33 cellular contexts compared by ENCODE assay signal in the genomic region with DNA sequence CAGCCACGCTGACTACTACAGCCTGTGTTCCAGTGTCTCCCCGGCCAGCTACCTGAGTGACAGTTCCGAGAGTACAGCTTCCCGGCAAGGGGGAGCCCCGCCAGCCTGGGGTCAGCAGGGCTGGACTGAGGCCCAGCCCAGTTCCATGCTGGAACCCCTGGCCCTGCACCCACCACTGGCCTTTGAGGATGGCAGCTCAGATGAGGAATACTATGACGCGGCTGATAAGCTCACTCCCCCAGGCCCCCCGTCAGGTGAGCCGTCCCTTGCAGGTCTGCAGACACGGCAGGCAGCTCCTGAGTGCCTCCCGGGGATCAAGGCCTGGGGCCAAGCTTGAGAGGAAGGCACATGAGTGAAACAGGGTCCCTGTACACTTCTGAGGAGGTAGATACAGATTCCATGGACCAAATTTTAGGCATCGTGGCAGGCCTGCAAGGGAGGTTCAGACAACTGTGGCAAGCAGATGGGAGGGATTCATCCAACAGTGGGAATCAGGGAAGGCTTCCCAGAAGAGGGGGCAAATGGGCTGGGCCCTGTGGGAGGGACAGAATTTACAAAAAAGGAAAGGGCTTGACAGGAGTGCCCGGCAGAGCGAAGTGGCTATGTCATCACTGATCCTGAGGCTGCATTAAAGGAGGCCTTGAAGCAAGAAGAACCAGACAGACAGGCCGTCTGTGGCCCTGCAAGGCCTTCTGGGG.
"Had no signal": no experiment of that assay in that cellular context is flagged by ENCODE, and none has a peak within 500 bp of the region (broad histone marks: within the 10 kb centered on the region; RNA-seq: fewer than 3 reads in every experiment).

No MANE protein-coding gene starts in this region.

- H3K27me3 Mint-ChIP-seq: activated CD4-positive, alpha-beta memory T cell treated with anti-CD3 and anti-CD28 coated beads for 36 hours; activated naive CD4-positive, alpha-beta T cell treated with anti-CD3 and anti-CD28 coated beads, Interleukin-2, amount 50 U/mL, for 24 hours; activated naive CD8-positive, alpha-beta T cell treated with anti-CD3 and anti-CD28 coated beads for 36 hours; activated naive CD8-positive, alpha-beta T cell treated with anti-CD3 and anti-CD28 coated beads, Interleukin-2, amount 50 U/mL, for 24 hours had no signal

- H3K27ac Mint-ChIP-seq: activated CD4-positive, alpha-beta memory T cell treated with anti-CD3 and anti-CD28 coated beads for 36 hours; activated CD4-positive, alpha-beta T cell treated with anti-CD3 and anti-CD28 coated beads for 36 hours; activated CD4-positive, alpha-beta T cell treated with anti-CD3 and anti-CD28 coated beads, Interleukin-2, amount 10 ng/mL, durations not matched to agents 24 days and 14 days; activated CD8-positive, alpha-beta memory T cell treated with anti-CD3 and anti-CD28 coated beads, Interleukin-2, amount 10 ng/mL, durations not matched to agents 7 days and 5 days; activated CD8-positive, alpha-beta T cell treated with anti-CD3 and anti-CD28 coated beads, Interleukin-2, amount 10 ng/mL, durations not matched to agents 7 days and 5 days; activated naive CD4-positive, alpha-beta T cell treated with anti-CD3 and anti-CD28 coated beads for 36 hours; activated naive CD4-positive, alpha-beta T cell treated with anti-CD3 and anti-CD28 coated beads, Interleukin-2, amount 50 U/mL, for 24 hours; activated naive CD8-positive, alpha-beta T cell treated with anti-CD3 and anti-CD28 coated beads for 36 hours; activated naive CD8-positive, alpha-beta T cell treated with anti-CD3 and anti-CD28 coated beads, Interleukin-2, amount 50 U/mL, for 24 hours; activated T-helper 1 cell treated with anti-CD3 and anti-CD28 coated beads, Interleukin-12 subunit alpha, Interleukin-12 subunit beta, Interleukin-2, Interleukin-4 antibody, amounts not matched to agents 30 ng/mL and 10 ng/mL and 1 ng/mL, durations not matched to agents 14 hours and 24 hours and 36 hours; activated T-helper 2 cell treated with anti-CD3 and anti-CD28 coated beads, Interferon-gamma antibody, Interleukin-2, Interleukin-4, amounts not matched to agents 10 μg/mL and 5 μg/mL and 100 μg/mL, durations not matched to agents 14 hours and 24 hours and 36 hours; effector memory CD8-positive, alpha-beta T cell; T-helper 17 cell; T-helper 2 cell treated with Interferon-gamma antibody and Interleukin-4, amounts not matched to agents 5 μg/mL and 100 μg/mL, for 36 hours had no signal

- ATAC-seq: activated CD4-positive, alpha-beta T cell treated with anti-CD3 and anti-CD28 coated beads for 36 hours; activated CD8-positive, alpha-beta memory T cell treated with anti-CD3 and anti-CD28 coated beads, Interleukin-2, amount 10 ng/mL, durations not matched to agents 7 days and 5 days; activated CD8-positive, alpha-beta T cell treated with anti-CD3 and anti-CD28 coated beads, Interleukin-2, amount 10 ng/mL, durations not matched to agents 7 days and 5 days; activated naive CD8-positive, alpha-beta T cell treated with anti-CD3 and anti-CD28 coated beads, Interleukin-2, amount 50 U/mL, for 24 hours; body of pancreas; effector memory CD8-positive, alpha-beta T cell; foreskin keratinocyte; gastrocnemius medialis; T-helper 17 cell had no signal

- H3K9me3 ChIP-seq: adrenal gland, body of pancreas, esophagus muscularis mucosa, gastrocnemius medialis had no signal

- H3K36me3 Mint-ChIP-seq: activated CD4-positive, alpha-beta memory T cell treated with anti-CD3 and anti-CD28 coated beads for 36 hours; activated CD8-positive, alpha-beta memory T cell treated with anti-CD3 and anti-CD28 coated beads, Interleukin-2, amount 10 ng/mL, durations not matched to agents 7 days and 5 days; activated naive CD4-positive, alpha-beta T cell treated with anti-CD3 and anti-CD28 coated beads, Interleukin-2, amount 50 U/mL, for 24 hours; activated naive CD8-positive, alpha-beta T cell treated with anti-CD3 and anti-CD28 coated beads for 36 hours had no signal

- H3K4me1 Mint-ChIP-seq: activated CD4-positive, alpha-beta T cell treated with anti-CD3 and anti-CD28 coated beads for 36 hours; activated CD4-positive, alpha-beta T cell treated with anti-CD3 and anti-CD28 coated beads, Interleukin-2, amount 10 ng/mL, durations not matched to agents 24 days and 14 days; activated CD8-positive, alpha-beta memory T cell treated with anti-CD3 and anti-CD28 coated beads, Interleukin-2, amount 10 ng/mL, durations not matched to agents 7 days and 5 days; activated naive CD4-positive, alpha-beta T cell treated with anti-CD3 and anti-CD28 coated beads, Interleukin-2, amount 50 U/mL, for 24 hours; activated naive CD8-positive, alpha-beta T cell treated with anti-CD3 and anti-CD28 coated beads for 36 hours; activated naive CD8-positive, alpha-beta T cell treated with anti-CD3 and anti-CD28 coated beads, Interleukin-2, amount 50 U/mL, for 24 hours; T-helper 17 cell had no signal

- H3K27me3 ChIP-seq: adrenal gland, body of pancreas, esophagus muscularis mucosa, gastrocnemius medialis had no signal

- H3K27ac ChIP-seq: adrenal gland, body of pancreas, esophagus muscularis mucosa, foreskin keratinocyte, gastrocnemius medialis had no signal

- H3K36me3 ChIP-seq: adrenal gland, esophagus muscularis mucosa, gastrocnemius medialis had no signal

- DNase-seq: activated CD4-positive, alpha-beta memory T cell treated with anti-CD3 and anti-CD28 coated beads for 36 hours; activated CD4-positive, alpha-beta T cell treated with anti-CD3 and anti-CD28 coated beads for 36 hours; activated CD4-positive, alpha-beta T cell treated with anti-CD3 and anti-CD28 coated beads, Interleukin-2, amount 10 ng/mL, durations not matched to agents 24 days and 14 days; activated CD4-positive, CD25-positive, alpha-beta regulatory T cell; activated CD4-positive, CD25-positive, alpha-beta regulatory T cell treated with anti-CD3 and anti-CD28 coated beads, Interleukin-2, amount 50 U/mL, for 72 hours; activated CD8-positive, alpha-beta memory T cell treated with anti-CD3 and anti-CD28 coated beads, Interleukin-2, amount 10 ng/mL, durations not matched to agents 7 days and 5 days; activated CD8-positive, alpha-beta memory T cell treated with anti-CD3 and anti-CD28 coated beads, Interleukin-2, amount 50 U/mL, for 4 hours; activated CD8-positive, alpha-beta T cell treated with anti-CD3 and anti-CD28 coated beads, Interleukin-2, amount 10 ng/mL, durations not matched to agents 7 days and 5 days; activated effector memory CD4-positive, alpha-beta T cell treated with anti-CD3 and anti-CD28 coated beads, Interleukin-2, amount 50 U/mL, for 16 hours; activated naive CD4-positive, alpha-beta T cell treated with anti-CD3 and anti-CD28 coated beads for 36 hours; activated naive CD8-positive, alpha-beta T cell treated with anti-CD3 and anti-CD28 coated beads for 36 hours; activated naive CD8-positive, alpha-beta T cell treated with anti-CD3 and anti-CD28 coated beads, Interleukin-2, amount 50 U/mL, for 24 hours; activated T-cell treated with anti-CD3 and anti-CD28 coated beads, Interleukin-2, amount 50 U/mL, for 1 hour; activated T-cell treated with anti-CD3 and anti-CD28 coated beads, Interleukin-2, amount 50 U/mL, for 48 hours; adrenal gland; amygdala; aorta; body of pancreas; caudate nucleus; cortex of kidney; dermis blood vessel endothelial cell; effector CD4-positive, alpha-beta T cell; effector memory CD8-positive, alpha-beta T cell; erythroblast; foreskin keratinocyte; gastrocnemius medialis; T-helper 1 cell; T-helper 17 cell had no signal

- H3K4me3 Mint-ChIP-seq: activated CD4-positive, alpha-beta memory T cell treated with anti-CD3 and anti-CD28 coated beads for 36 hours; activated CD4-positive, alpha-beta T cell treated with anti-CD3 and anti-CD28 coated beads for 36 hours; activated CD4-positive, alpha-beta T cell treated with anti-CD3 and anti-CD28 coated beads, Interleukin-2, amount 10 ng/mL, durations not matched to agents 24 days and 14 days; activated CD8-positive, alpha-beta memory T cell treated with anti-CD3 and anti-CD28 coated beads, Interleukin-2, amount 10 ng/mL, durations not matched to agents 7 days and 5 days; activated CD8-positive, alpha-beta T cell treated with anti-CD3 and anti-CD28 coated beads, Interleukin-2, amount 10 ng/mL, durations not matched to agents 7 days and 5 days; activated naive CD4-positive, alpha-beta T cell treated with anti-CD3 and anti-CD28 coated beads for 36 hours; activated naive CD4-positive, alpha-beta T cell treated with anti-CD3 and anti-CD28 coated beads, Interleukin-2, amount 50 U/mL, for 24 hours; activated naive CD8-positive, alpha-beta T cell treated with anti-CD3 and anti-CD28 coated beads for 36 hours; activated naive CD8-positive, alpha-beta T cell treated with anti-CD3 and anti-CD28 coated beads, Interleukin-2, amount 50 U/mL, for 24 hours; activated T-helper 1 cell treated with anti-CD3 and anti-CD28 coated beads, Interleukin-12 subunit alpha, Interleukin-12 subunit beta, Interleukin-2, Interleukin-4 antibody, amounts not matched to agents 30 ng/mL and 10 ng/mL and 1 ng/mL, durations not matched to agents 14 hours and 24 hours and 36 hours; effector memory CD8-positive, alpha-beta T cell; T-helper 17 cell; T-helper 2 cell treated with Interferon-gamma antibody and Interleukin-4, amounts not matched to agents 5 μg/mL and 100 μg/mL, for 36 hours had no signal

- H3K4me1 ChIP-seq: adrenal gland, body of pancreas, esophagus muscularis mucosa, foreskin keratinocyte, gastrocnemius medialis had no signal

- H3K9me3 Mint-ChIP-seq: activated CD4-positive, alpha-beta memory T cell treated with anti-CD3 and anti-CD28 coated beads for 36 hours; activated CD4-positive, alpha-beta T cell treated with anti-CD3 and anti-CD28 coated beads, Interleukin-2, amount 10 ng/mL, durations not matched to agents 24 days and 14 days; activated naive CD4-positive, alpha-beta T cell treated with anti-CD3 and anti-CD28 coated beads for 36 hours; activated naive CD4-positive, alpha-beta T cell treated with anti-CD3 and anti-CD28 coated beads, Interleukin-2, amount 50 U/mL, for 24 hours; activated naive CD8-positive, alpha-beta T cell treated with anti-CD3 and anti-CD28 coated beads for 36 hours; activated naive CD8-positive, alpha-beta T cell treated with anti-CD3 and anti-CD28 coated beads, Interleukin-2, amount 50 U/mL, for 24 hours; activated T-helper 1 cell treated with anti-CD3 and anti-CD28 coated beads, Interleukin-12 subunit alpha, Interleukin-12 subunit beta, Interleukin-2, Interleukin-4 antibody, amounts not matched to agents 30 ng/mL and 10 ng/mL and 1 ng/mL, durations not matched to agents 14 hours and 24 hours and 36 hours; activated T-helper 2 cell treated with anti-CD3 and anti-CD28 coated beads, Interferon-gamma antibody, Interleukin-2, Interleukin-4, amounts not matched to agents 10 μg/mL and 5 μg/mL and 100 μg/mL, durations not matched to agents 14 hours and 24 hours and 36 hours; effector memory CD8-positive, alpha-beta T cell; T-helper 2 cell treated with Interferon-gamma antibody and Interleukin-4, amounts not matched to agents 5 μg/mL and 100 μg/mL, for 36 hours had no signal

- H3K4me3 ChIP-seq: adrenal gland, body of pancreas, esophagus muscularis mucosa, gastrocnemius medialis had no signal
